ENCODE assay signal across 9 cellular contexts in genomic region chr10:31322647-31323046, GRCh38. TPM values are rescaled to one million over a fixed set of nuclear protein-coding genes. Genes with fewer than 3 reads are reported as not detected.
DNase-seq lines count a peak whose midpoint lies in the region; ATAC-seq and TF ChIP-seq lines count a peak whose summit lies in the region.
"Had no signal": no experiment of that assay in that cellular context is flagged by ENCODE, and none has a peak within 500 bp of the region (broad histone marks: within the 10 kb centered on the region; RNA-seq: fewer than 3 reads in every experiment).

No MANE protein-coding gene starts in this region.

- H4K91ac ChIP-seq in IMR-90 (ENCODE audit: insufficient read depth, low read depth, low read length): no peak overlapping the region

- no peak for TF ChIP-seq POLR2A in IMR-90 (IDR thresholded peaks at IDR 0.05; ENCODE audit: low read depth, low read length)

- H3K79me1 ChIP-seq in IMR-90 (ENCODE audit: low read depth in 1 of 2, low read length in 2 of 2): peaks cover 0 to 21% of the 10 kb centered on the region in 2 experiments; a peak in 3 of 4 replicates

- TF ChIP-seq RAD21 in IMR-90 (IDR thresholded peaks at IDR 0.05; ENCODE audit: low read length): peak; percentile 34

- dilution Hi-C loops in IMR-90 (cut with HindIII; ENCODE audit: low sequenced_read_pairs, unreplicated experiment): no loop called here

- no peak; the same call in 1 of the 2 replicates for TF ChIP-seq CTCF in IMR-90 (conservative IDR thresholded peaks at IDR 0.05; ENCODE audit: low read depth, low read length)
- TF ChIP-seq CTCF in neural progenitor cell (IDR thresholded peaks at IDR 0.05): no peak

- peaks cover 4% of the 10 kb centered on the region for H3K27me3 Mint-ChIP-seq in neural progenitor cell (ENCODE audit: insufficient read depth, low read depth)

- no peak overlapping the region for H4K5ac ChIP-seq in IMR-90 (ENCODE audit: low read depth, low read length)

- H2BK20ac ChIP-seq in IMR-90 (ENCODE audit: low read depth, low read length): no peak overlapping the region

- no peak overlapping the region for H3K4ac ChIP-seq in IMR-90 (ENCODE audit: low read depth, low read length)

- peaks cover 57% of the 10 kb centered on the region for H3K79me2 ChIP-seq in neural progenitor cell (ENCODE audit: low read depth)

- H3K4me3 ChIP-seq in IMR-90 (ENCODE audit: insufficient read depth, low read depth, low read length) (no peak overlapping the region), adipocyte (ENCODE audit: low read length) (peak overlapping the region; percentile 90), neural progenitor cell (no peak overlapping the region)

- DNase-seq in NCI-H1092 treated with DMSO at 0.1 percent for 48 hours (lab: John Stamatoyannopoulos, UW) (peak; percentile 8), NCI-H1092 (lab: John Stamatoyannopoulos, UW) (no peak), IMR-90 (peak; percentile 25), adipocyte (ENCODE audit: low read depth) (peak; percentile 57), neural progenitor cell (ENCODE audit: low spot score) (peak; percentile 5), left lobe of liver (ENCODE audit: low spot score) (no peak)
- DNase-seq in NK-92 treated with Interleukin-12 subunit alpha and Interleukin-12 subunit beta, amount 100 ng/mL, for 24 hours (lab: John Stamatoyannopoulos, UW): no peak
- DNase-seq: stimulated activated CD8-positive, alpha-beta memory T cell treated with anti-CD3 and anti-CD28 coated beads, Interleukin-4, amount 100 ng/mL, for 48 hours had no signal

- H3K27ac Mint-ChIP-seq in neural progenitor cell: no peak overlapping the region

- H3K9me3 ChIP-seq in IMR-90 (ENCODE audit: control insufficient read depth, insufficient read depth, low read length) (no peaks in the 10 kb centered on the region), adipocyte (ENCODE audit: control insufficient read depth, low read length) (no peaks in the 10 kb centered on the region), neural progenitor cell (ENCODE audit: low read depth) (no peaks in the 10 kb centered on the region)

- peaks cover 12% of the 10 kb centered on the region for H3F3A ChIP-seq in neural progenitor cell (ENCODE audit: low read depth)

- H4K8ac ChIP-seq in IMR-90 (ENCODE audit: low read depth in 2 of 2, low read length in 2 of 2): no peak overlapping the region

- no peak overlapping the region for H2AK9ac ChIP-seq in IMR-90 (replicated peaks; ENCODE audit: low read depth, low read length, poor library complexity)

- H2AK5ac ChIP-seq in IMR-90 (ENCODE audit: low read depth, low read length): no peak overlapping the region

- H2AFZ ChIP-seq in IMR-90 (replicated peaks; ENCODE audit: low read length, poor library complexity) (no peak overlapping the region), neural progenitor cell (replicated peaks) (no peak overlapping the region)

- H3K4me3 Mint-ChIP-seq in neural progenitor cell: peak overlapping the region; percentile 2

- in situ Hi-C loops in IMR-90 (cut with MboI; ENCODE audit: low sequenced_read_pairs): loop anchor here (10.0 kb wide), 1 partner anchor 162 kb away; no protein-coding TSS in a partner anchor

- WGBS in IMR-90 (ENCODE audit: extremely low coverage in 2 of 2, insufficient read length in 1 of 2), 2 experiments: 100% methylated on average over 1 of the region's 2 CpGs; no CpG with 5 or more reads in 1 of the 2 experiments

- H3K4me2 ChIP-seq in IMR-90 (ENCODE audit: low read depth, low read length): peak overlapping the region; percentile 97
- H3K4me2 ChIP-seq in neural progenitor cell: no peak overlapping the region

- H3K9ac ChIP-seq in IMR-90 (ENCODE audit: low read depth, low read length) (no peak overlapping the region), adipocyte (ENCODE audit: low read length) (peak overlapping the region; percentile 93), neural progenitor cell (no peak overlapping the region)

- peak overlapping the region; percentile 68 for H3K14ac ChIP-seq in IMR-90 (replicated peaks; ENCODE audit: low read depth, low read length)

- POLR2A ChIA-PET in IMR-90 (lab: Charles Lee; ENCODE audit: unreplicated experiment): no interaction called here

- no peaks in the 10 kb centered on the region for H3K27me3 ChIP-seq in IMR-90 (ENCODE audit: control insufficient read depth, insufficient read depth, low read length)
- H3K27me3 ChIP-seq in adipocyte (replicated peaks; ENCODE audit: control insufficient read depth, insufficient read depth, low read length): no peaks in the 10 kb centered on the region
- peaks cover 77% of the 10 kb centered on the region for H3K27me3 ChIP-seq in neural progenitor cell

- CTCF ChIA-PET in IMR-90 (lab: Yijun Ruan, JAX): no interaction called here

- H3K56ac ChIP-seq in IMR-90 (ENCODE audit: extremely low read depth, insufficient read depth, low read length): no peak overlapping the region

- H3K18ac ChIP-seq in IMR-90 (ENCODE audit: low read depth, low read length): no peak overlapping the region

- peaks cover 64% of the 10 kb centered on the region for H4K20me1 ChIP-seq in IMR-90 (ENCODE audit: insufficient read depth, low read length)
- peaks cover 80% of the 10 kb centered on the region for H4K20me1 ChIP-seq in neural progenitor cell (ENCODE audit: low read depth)

- no peak for ATAC-seq in IMR-90 (ENCODE audit: low read depth)
- no peak for ATAC-seq in HG02970 (IDR thresholded peaks at IDR 0.05; ENCODE audit: low FRiP score, unreplicated experiment)
- no peak for ATAC-seq in left lobe of liver

- H3K36me3 Mint-ChIP-seq in neural progenitor cell: no peaks in the 10 kb centered on the region

- intact Hi-C loops in IMR-90 (cut with micrococcal nuclease): loop anchor here (10.0 kb wide), 1 partner anchor 172 kb away; no protein-coding TSS in a partner anchor

- H3K36me3 ChIP-seq in IMR-90 (ENCODE audit: control insufficient read depth, insufficient read depth, low read length) (no peaks in the 10 kb centered on the region), adipocyte (ENCODE audit: control insufficient read depth, insufficient read depth, low read length, severe bottlenecking) (no peaks in the 10 kb centered on the region), neural progenitor cell (no peaks in the 10 kb centered on the region)

- H2BK120ac ChIP-seq in IMR-90 (ENCODE audit: low read depth, low read length): no peak overlapping the region; the same call in 1 of the 2 replicates

- H3K23ac ChIP-seq in IMR-90 (ENCODE audit: low read depth, low read length): peak overlapping the region; percentile 66; the same call in 1 of the 2 replicates

- no peak overlapping the region for H2BK5ac ChIP-seq in IMR-90 (ENCODE audit: low read depth, low read length, poor library complexity, severe bottlenecking)

- peaks cover 21% of the 10 kb centered on the region for H3K4me1 Mint-ChIP-seq in neural progenitor cell

- peaks cover under 1% of the 10 kb centered on the region for H3K9me3 Mint-ChIP-seq in neural progenitor cell

- H3K27ac ChIP-seq in IMR-90 (ENCODE audit: insufficient read depth, low read length): no peak overlapping the region
- H3K27ac ChIP-seq in neural progenitor cell: no peak overlapping the region

- peaks cover 5% of the 10 kb centered on the region; the same call in 1 of the 2 replicates for H3K9me1 ChIP-seq in IMR-90 (ENCODE audit: insufficient read depth, low read length)

- no peak overlapping the region for H2BK15ac ChIP-seq in IMR-90 (ENCODE audit: low read depth, low read length)

- no TSS peak for BruUV-seq in IMR-90 (replicated peaks; lab: Mats Ljungman, UMichigan)

- H3K4me1 ChIP-seq in IMR-90 (ENCODE audit: control insufficient read depth, insufficient read depth, low read length) (peaks cover 2% of the 10 kb centered on the region; the same call in 1 of the 2 replicates), adipocyte (ENCODE audit: control insufficient read depth, insufficient read depth, low read length) (peaks cover 52% of the 10 kb centered on the region), neural progenitor cell (peaks cover 11% of the 10 kb centered on the region)

TF ChIP-seq in IMR-90, 13 proteins besides CTCF, POLR2A, EP300 and RAD21 (continues in another document):
- TF ChIP-seq, protein P1, sequence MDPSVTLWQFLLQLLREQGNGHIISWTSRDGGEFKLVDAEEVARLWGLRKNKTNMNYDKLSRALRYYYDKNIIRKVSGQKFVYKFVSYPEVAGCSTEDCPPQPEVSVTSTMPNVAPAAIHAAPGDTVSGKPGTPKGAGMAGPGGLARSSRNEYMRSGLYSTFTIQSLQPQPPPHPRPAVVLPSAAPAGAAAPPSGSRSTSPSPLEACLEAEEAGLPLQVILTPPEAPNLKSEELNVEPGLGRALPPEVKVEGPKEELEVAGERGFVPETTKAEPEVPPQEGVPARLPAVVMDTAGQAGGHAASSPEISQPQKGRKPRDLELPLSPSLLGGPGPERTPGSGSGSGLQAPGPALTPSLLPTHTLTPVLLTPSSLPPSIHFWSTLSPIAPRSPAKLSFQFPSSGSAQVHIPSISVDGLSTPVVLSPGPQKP (IDR thresholded peaks at IDR 0.05; ENCODE audit: borderline replicate concordance, low read depth, low read length): no peak
- TF ChIP-seq MAZ (IDR thresholded peaks at IDR 0.05; ENCODE audit: borderline replicate concordance, low read depth, low read length) (no peak), BHLHE40 (IDR thresholded peaks at IDR 0.05; ENCODE audit: low read depth, low read length) (no peak), CEBPB (IDR thresholded peaks at IDR 0.05; ENCODE audit: low read depth, low read length) (no peak), MXI1 (IDR thresholded peaks at IDR 0.05; ENCODE audit: borderline replicate concordance, low read depth, low read length) (no peak), CHD1 (IDR thresholded peaks at IDR 0.05; ENCODE audit: low read depth, low read length) (no peak), SMC3 (IDR thresholded peaks at IDR 0.05; ENCODE audit: low read depth, low read length) (no peak; the same call in 1 of the 2 replicates), MAFK (IDR thresholded peaks at IDR 0.05; ENCODE audit: low read depth, low read length) (no peak), RCOR1 (IDR thresholded peaks at IDR 0.05; ENCODE audit: insufficient replicate concordance, low read length) (no peak), FOS (IDR thresholded peaks at IDR 0.05; ENCODE audit: low read depth, low read length) (no peak)
- TF ChIP-seq, protein P2, sequence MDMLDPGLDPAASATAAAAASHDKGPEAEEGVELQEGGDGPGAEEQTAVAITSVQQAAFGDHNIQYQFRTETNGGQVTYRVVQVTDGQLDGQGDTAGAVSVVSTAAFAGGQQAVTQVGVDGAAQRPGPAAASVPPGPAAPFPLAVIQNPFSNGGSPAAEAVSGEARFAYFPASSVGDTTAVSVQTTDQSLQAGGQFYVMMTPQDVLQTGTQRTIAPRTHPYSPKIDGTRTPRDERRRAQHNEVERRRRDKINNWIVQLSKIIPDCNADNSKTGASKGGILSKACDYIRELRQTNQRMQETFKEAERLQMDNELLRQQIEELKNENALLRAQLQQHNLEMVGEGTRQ (IDR thresholded peaks at IDR 0.05; ENCODE audit: low read depth, low read length): no peak

RNA-seq across cellular contexts. Expression of gene ZEB1, which starts 3.6 kb away (rescaled TPM):
- 108 and 139 TPM in 2 replicates for total RNA-seq in IMR-90 (2012; rRNA removed)
- 21.7 and 23.7 TPM in 2 replicates for polyA plus RNA-seq in IMR-90 (2012; rRNA removed)
- 5.6 and 6.0 TPM in 2 replicates for polyA plus RNA-seq in IMR-90 (2012; cell fraction: cytosol; rRNA removed)
- polyA plus RNA-seq in IMR-90 (2012; cell fraction: nucleus; rRNA removed; ENCODE audit: low replicate concordance): 8.5 and 80.1 TPM in 2 replicates
- total RNA-seq in neural progenitor cell (ENCODE audit: low replicate concordance): 26.4 and 38.8 TPM in 2 replicates
- 9.3 TPM for total RNA-seq in left lobe of liver

Comparison
In these comparisons a context has a peak if more than half of its experiments do, and no peak if none do; other contexts are left out.
1. DNase-seq: peak in NCI-H1092 treated with DMSO at 0.1 percent for 48 hours (single experiment), IMR-90 (single experiment), adipocyte (single experiment) and neural progenitor cell (single experiment); none in NCI-H1092 (single experiment), NK-92 treated with Interleukin-12 subunit alpha and Interleukin-12 subunit beta, amount 100 ng/mL, for 24 hours (single experiment) and left lobe of liver (single experiment).